ENCODE assay signal across 16 cellular contexts in genomic region chr3:90184861-90185260, GRCh38.
DNase-seq lines count a peak whose midpoint lies in the region; ATAC-seq, FAIRE-seq and TF ChIP-seq lines count a peak whose summit lies in the region.
"Had no signal": no experiment of that assay in that cellular context is flagged by ENCODE, and none has a peak within 500 bp of the region (broad histone marks: within the 10 kb centered on the region; RNA-seq: fewer than 3 reads in every experiment).

No MANE protein-coding gene starts in this region.

- 77% methylated on average over 4 of the region's 4 CpGs for WGBS in A549 (ENCODE audit: missing lambda C conversion rate)

- no peak for FAIRE-seq in A549 (lab: Jason Lieb, UNC)
- FAIRE-seq: A204.1 had no signal

- no peaks in the 10 kb centered on the region for H3K27me3 Mint-ChIP-seq in MCF 10A (ENCODE audit: insufficient read depth, unreplicated experiment)
- H3K27me3 Mint-ChIP-seq in T-cell: no peaks in the 10 kb centered on the region
- H3K27me3 Mint-ChIP-seq: activated T-cell treated with anti-CD3 and anti-CD28 coated beads, Interleukin-2, amount 50 U/mL, for 24 hours had no signal

- H3K9me3 Mint-ChIP-seq in MCF 10A (ENCODE audit: unreplicated experiment): no peaks in the 10 kb centered on the region
- peaks cover 7 to 10% (median 9%) of the 10 kb centered on the region in 3 donors for H3K9me3 Mint-ChIP-seq in T-cell
- H3K9me3 Mint-ChIP-seq: type B pancreatic cell had no signal

- intact Hi-C loops in MCF 10A (cut with micrococcal nuclease): loop anchor here (10.0 kb wide), 1 partner anchor 1980 kb away; no protein-coding TSS in a partner anchor

- no peak for TF ChIP-seq EP300 in A549 (IDR thresholded peaks at IDR 0.05)

- DNase-seq in A549 (ENCODE audit: low read depth in 1 of 2, low spot score in 1 of 2) (peak in 1 of 2 experiments; percentile 5), KBM-7 (peak; percentile 11), MCF 10A (ENCODE audit: unreplicated experiment) (peak; percentile 44), iris pigment epithelial cell (ENCODE audit: low read depth) (peak; percentile 41), NCI-H2081 (lab: John Stamatoyannopoulos, UW) (no peak), T-cell (no peak)
- DNase-seq: activated T-cell treated with anti-CD3 and anti-CD28 coated beads, Interleukin-2, amount 50 U/mL, for 24 hours; effector CD8-positive, alpha-beta T cell; lower lobe of right lung; nucleus accumbens; stimulated activated CD4-positive, alpha-beta T cell treated with anti-CD3 and anti-CD28 coated beads, Interleukin-12 subunit alpha, Interleukin-12 subunit beta, amount 100 ng/mL, for 4 hours had no signal

- POLR2A ChIA-PET in A549 (lab: Yijun Ruan, JAX) (no interaction called here), MCF 10A (lab: Yijun Ruan, JAX) (no interaction called here), T-cell (lab: Charles Lee) (no interaction called here)

- H3K4me3 ChIP-seq in A549: no peak overlapping the region
- H3K4me3 ChIP-seq: ascending aorta, lower lobe of right lung had no signal

- ATAC-seq in A549 (peak; percentile 32 to 85; a peak in 3 of 6 replicates), GM21367 (IDR thresholded peaks at IDR 0.05; ENCODE audit: unreplicated experiment) (no peak), HG03095 (IDR thresholded peaks at IDR 0.05; ENCODE audit: unreplicated experiment) (no peak), T-cell (replicated peaks in 1 of 4) (no peak)
- ATAC-seq: lower lobe of right lung had no signal

- TF ChIP-seq POLR2A in A549 (IDR thresholded peaks at IDR 0.05; ENCODE audit: low read length): no peak

- H3K4me3 Mint-ChIP-seq in MCF 10A (ENCODE audit: unreplicated experiment) (no peak overlapping the region), T-cell (no peak overlapping the region)
- H3K4me3 Mint-ChIP-seq: activated T-cell treated with anti-CD3 and anti-CD28 coated beads, Interleukin-2, amount 50 U/mL, for 24 hours; type B pancreatic cell had no signal

- no peak overlapping the region for H3K27ac ChIP-seq in A549
- H3K27ac ChIP-seq: ascending aorta, lower lobe of right lung had no signal

- H3K4me1 ChIP-seq in A549: no peaks in the 10 kb centered on the region
- H3K4me1 ChIP-seq: ascending aorta, lower lobe of right lung had no signal

- no TSS peak for BruUV-seq in MCF 10A (replicated peaks; lab: Mats Ljungman, UMichigan)

- H3K4me2 ChIP-seq in A549: no peak overlapping the region

- no peak for TF ChIP-seq RAD21 in A549 (conservative IDR thresholded peaks at IDR 0.05 in 1 of 2, IDR thresholded peaks at IDR 0.05 in 1 of 2)

- in situ Hi-C loops in KBM-7 (cut with MboI; ENCODE audit: low pct_unique_long_range_greater_than_20kb, low sequenced_read_pairs): no loop called here

- no peaks in the 10 kb centered on the region for H3K36me3 Mint-ChIP-seq in MCF 10A (ENCODE audit: insufficient read depth, unreplicated experiment)
- H3K36me3 Mint-ChIP-seq in T-cell: no peaks in the 10 kb centered on the region
- H3K36me3 Mint-ChIP-seq: type B pancreatic cell had no signal

- no peaks in the 10 kb centered on the region for H3K9me3 ChIP-seq in A549
- H3K9me3 ChIP-seq: ascending aorta, lower lobe of right lung had no signal

- H3K27ac Mint-ChIP-seq in MCF 10A (ENCODE audit: low read depth, unreplicated experiment) (no peak overlapping the region), T-cell (no peak overlapping the region)
- H3K27ac Mint-ChIP-seq: activated T-cell treated with anti-CD3 and anti-CD28 coated beads, Interleukin-2, amount 50 U/mL, for 24 hours; type B pancreatic cell had no signal

- CTCF ChIA-PET in A549 (lab: Yijun Ruan, JAX): no interaction called here
- CTCF ChIA-PET in MCF 10A (lab: Yijun Ruan, JAX): no interaction called here
- CTCF ChIA-PET in T-cell (lab: Charles Lee): no interaction called here

- TF ChIP-seq CTCF in A549 (IDR thresholded peaks at IDR 0.05) (no peak), MCF 10A (IDR thresholded peaks at IDR 0.05; ENCODE audit: unreplicated experiment) (no peak)

- H3K4me1 Mint-ChIP-seq in MCF 10A (ENCODE audit: insufficient read depth, unreplicated experiment): peaks cover 6% of the 10 kb centered on the region
- no peaks in the 10 kb centered on the region for H3K4me1 Mint-ChIP-seq in T-cell

TF ChIP-seq in A549, 52 proteins besides CTCF, POLR2A, EP300 and RAD21:
- TF ChIP-seq EHF (CRISPR knock-in tag; IDR thresholded peaks at IDR 0.05): no peak

Comparison
In these comparisons a context has a peak if more than half of its experiments do, and no peak if none do; other contexts are left out.
1. ATAC-seq: peak in A549 (2 of 2); none in GM21367 (single experiment), HG03095 (single experiment) and T-cell (0 of 4).
2. DNase-seq: peak in KBM-7 (single experiment), MCF 10A (single experiment) and iris pigment epithelial cell (single experiment); none in NCI-H2081 (0 of 2) and T-cell (0 of 34).